18 cellular contexts compared by ENCODE assay signal in genomic region chr3:191094057-191094456, GRCh38.
DNase-seq lines count a peak whose midpoint lies in the region; ATAC-seq and TF ChIP-seq lines count a peak whose summit lies in the region.
"Had no signal": no experiment of that assay in that cellular context is flagged by ENCODE, and none has a peak within 500 bp of the region (broad histone marks: within the 10 kb centered on the region; RNA-seq: fewer than 3 reads in every experiment).

No MANE protein-coding gene starts in this region.

- H4K20me1 ChIP-seq in PC-3 (ENCODE audit: low read length): no peaks in the 10 kb centered on the region

- H3K9me3 ChIP-seq in PC-3 (ENCODE audit: low read length): no peaks in the 10 kb centered on the region
- H3K9me3 ChIP-seq: left ventricle myocardium inferior, stomach had no signal

- intact Hi-C loops in PC-3 (cut with micrococcal nuclease): loop anchor here (2.0 kb wide), 1 partner anchor 27 kb away; no protein-coding TSS in a partner anchor

- CTCF ChIA-PET in PC-3 (lab: Charles Lee): no interaction called here
- CTCF ChIA-PET in T-cell (lab: Charles Lee): no interaction called here

- no peak overlapping the region for H2AFZ ChIP-seq in PC-3 (ENCODE audit: low read length)

- ATAC-seq in PC-3: peak; percentile 97
- peak; percentile 42 for ATAC-seq in esophagus mucosa
- no peak for ATAC-seq in T-cell (replicated peaks in 1 of 4)
- ATAC-seq: activated naive CD4-positive, alpha-beta T cell treated with anti-CD3 and anti-CD28 coated beads, Interleukin-2, amount 50 U/mL, for 72 hours; Right ventricle myocardium inferior had no signal

- H3K9me3 Mint-ChIP-seq in T-cell: no peaks in the 10 kb centered on the region
- H3K9me3 Mint-ChIP-seq: activated CD4-positive, alpha-beta T cell treated with anti-CD3 and anti-CD28 coated beads, Interleukin-2, amount 10 ng/mL, durations not matched to agents 24 days and 14 days had no signal

- no peak overlapping the region for H3K27ac Mint-ChIP-seq in T-cell
- H3K27ac Mint-ChIP-seq: activated CD4-positive, alpha-beta T cell treated with anti-CD3 and anti-CD28 coated beads, Interleukin-2, amount 10 ng/mL, durations not matched to agents 24 days and 14 days; activated naive CD4-positive, alpha-beta T cell treated with anti-CD3 and anti-CD28 coated beads, Interleukin-2, amount 50 U/mL, for 72 hours; progenitor cell of endocrine pancreas had no signal

- peaks cover 5% of the 10 kb centered on the region for H3F3A ChIP-seq in PC-3 (ENCODE audit: low read length, unreplicated experiment)

- H3K4me2 ChIP-seq in PC-3 (ENCODE audit: low read length): peak overlapping the region; percentile 24

- BruUV-seq in PC-3 (replicated peaks; lab: Mats Ljungman, UMichigan): no TSS peak

- TF ChIP-seq CTCF in PC-3 (conservative IDR thresholded peaks at IDR 0.05; ENCODE audit: low read depth, low read length): no peak

- H3K9ac ChIP-seq in PC-3 (ENCODE audit: low read length): no peak overlapping the region

- POLR2A ChIA-PET in PC-3 (lab: Charles Lee; ENCODE audit: unreplicated experiment) (interaction anchor here (0.6 kb wide), 2 partner anchors 33 to 104 kb away, joined by 3 to 7 read pairs; no protein-coding TSS in a partner anchor), T-cell (lab: Charles Lee) (no interaction called here)

- H3K4me3 Mint-ChIP-seq in T-cell: no peak overlapping the region
- H3K4me3 Mint-ChIP-seq: activated CD4-positive, alpha-beta T cell treated with anti-CD3 and anti-CD28 coated beads, Interleukin-2, amount 10 ng/mL, durations not matched to agents 24 days and 14 days had no signal

- no peak overlapping the region for H3K27ac ChIP-seq in PC-3 (ENCODE audit: low read length)
- H3K27ac ChIP-seq: left ventricle myocardium inferior, stomach had no signal

- DNase-seq in EH (ENCODE audit: low read depth) (peak; percentile 85), PC-3 (peak; percentile 90), non-pigmented ciliary epithelial cell (ENCODE audit: low read depth) (peak; percentile 35), T-cell (no peak), COLO829 (ENCODE audit: low spot score) (no peak), D341Med (ENCODE audit: low spot score) (no peak), ecto neural progenitor cell (ENCODE audit: low spot score) (no peak)
- DNase-seq: activated CD4-positive, alpha-beta T cell treated with anti-CD3 and anti-CD28 coated beads, Interleukin-2, amount 10 ng/mL, durations not matched to agents 24 days and 14 days; cerebellar nuclear complex; left ventricle myocardium inferior; NCI-H1048; NCI-H82; stomach; T-helper 9 cell had no signal

- no peaks in the 10 kb centered on the region for H3K4me1 Mint-ChIP-seq in T-cell
- H3K4me1 Mint-ChIP-seq: activated CD4-positive, alpha-beta T cell treated with anti-CD3 and anti-CD28 coated beads, Interleukin-2, amount 10 ng/mL, durations not matched to agents 24 days and 14 days had no signal

- no peaks in the 10 kb centered on the region for H3K36me3 Mint-ChIP-seq in T-cell
- H3K36me3 Mint-ChIP-seq: activated naive CD4-positive, alpha-beta T cell treated with anti-CD3 and anti-CD28 coated beads, Interleukin-2, amount 50 U/mL, for 72 hours had no signal

- H3K27me3 ChIP-seq in PC-3 (ENCODE audit: low read length): no peaks in the 10 kb centered on the region
- H3K27me3 ChIP-seq: stomach had no signal

- H3K4me1 ChIP-seq in PC-3 (ENCODE audit: insufficient read depth, low read length): peaks cover 14% of the 10 kb centered on the region
- H3K4me1 ChIP-seq: stomach had no signal

- no peaks in the 10 kb centered on the region for H3K27me3 Mint-ChIP-seq in T-cell
- H3K27me3 Mint-ChIP-seq: activated CD4-positive, alpha-beta T cell treated with anti-CD3 and anti-CD28 coated beads, Interleukin-2, amount 10 ng/mL, durations not matched to agents 24 days and 14 days; progenitor cell of endocrine pancreas had no signal

- H3K36me3 ChIP-seq in PC-3 (ENCODE audit: low read depth, low read length): no peaks in the 10 kb centered on the region
- H3K36me3 ChIP-seq: left ventricle myocardium inferior, stomach had no signal

- H3K9me2 ChIP-seq in PC-3 (replicated peaks; ENCODE audit: low read length): no peaks in the 10 kb centered on the region

- no peaks in the 10 kb centered on the region for H3K79me2 ChIP-seq in PC-3 (ENCODE audit: low read length)

- no peak overlapping the region for H3K4me3 ChIP-seq in PC-3 (ENCODE audit: low read length)
- H3K4me3 ChIP-seq: left ventricle myocardium inferior, stomach had no signal

Comparison
In these comparisons a context has a peak if more than half of its experiments do, and no peak if none do; other contexts are left out.
1. DNase-seq: peak in EH (single experiment), PC-3 (single experiment) and non-pigmented ciliary epithelial cell (single experiment); none in T-cell (0 of 34), COLO829 (single experiment), D341Med (single experiment) and ecto neural progenitor cell (single experiment).
2. ATAC-seq: peak in PC-3 (single experiment) and esophagus mucosa (single experiment); none in T-cell (0 of 4).